1 cellular context compared by ENCODE assay signal in the genomic region with DNA sequence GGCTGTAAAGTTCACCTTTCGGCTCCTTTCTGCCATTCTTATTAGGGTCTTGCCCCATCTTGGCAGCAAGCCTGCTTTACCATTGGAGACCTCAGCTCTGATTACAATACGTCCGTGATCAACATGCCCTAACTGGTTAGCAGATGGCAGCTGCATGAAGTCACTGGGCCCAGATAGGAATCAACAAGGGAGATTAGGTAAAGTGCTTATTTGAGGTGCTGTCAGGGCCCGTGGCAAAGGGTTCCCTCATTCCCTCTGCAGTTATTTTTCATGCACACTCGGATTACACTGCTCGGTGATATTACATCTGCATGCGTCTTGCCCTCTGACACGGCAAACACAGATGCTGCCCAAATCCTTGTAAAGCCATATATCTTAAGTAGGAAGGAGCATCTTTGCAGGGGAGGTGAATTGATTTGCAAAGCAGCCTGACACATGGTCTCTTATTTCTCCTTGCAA.
TF ChIP-seq lines count a peak whose summit lies in the region.

No MANE protein-coding gene starts in this region.

TF ChIP-seq in HEK293, 187 proteins besides CTCF, POLR2A, EP300 and RAD21 (continued from another document and continues in another):
- TF ChIP-seq ZNF837 (tag by site-specific recombination; IDR thresholded peaks at IDR 0.05), result no peak
- peak; percentile 45; the same call in 1 of the 2 replicates for TF ChIP-seq ZNF2 (tag by site-specific recombination; IDR thresholded peaks at IDR 0.05)
- no peak for TF ChIP-seq BCL11B (tag by site-specific recombination; IDR thresholded peaks at IDR 0.05; ENCODE audit: low read depth)
- no peak for TF ChIP-seq ZNF473 (tag by site-specific recombination; IDR thresholded peaks at IDR 0.05)
- no peak for TF ChIP-seq HOXD13 (CRISPR knock-in tag; IDR thresholded peaks at IDR 0.05; ENCODE audit: borderline replicate concordance)
- TF ChIP-seq ZNF10 (tag by site-specific recombination; IDR thresholded peaks at IDR 0.05), result peak; percentile 77
- TF ChIP-seq GFI1B (tag by site-specific recombination; IDR thresholded peaks at IDR 0.05), result no peak
- no peak for TF ChIP-seq ZNF610 (tag by site-specific recombination; IDR thresholded peaks at IDR 0.05; ENCODE audit: borderline replicate concordance)
- no peak for TF ChIP-seq KLF1 (tag by site-specific recombination; IDR thresholded peaks at IDR 0.05)
- no peak for TF ChIP-seq ZNF514 (tag by site-specific recombination; IDR thresholded peaks at IDR 0.05)
- no peak for TF ChIP-seq ZNF391 (tag by site-specific recombination; IDR thresholded peaks at IDR 0.05; ENCODE audit: borderline replicate concordance, low read depth)
- no peak for TF ChIP-seq ZNF157 (tag by site-specific recombination; IDR thresholded peaks at IDR 0.05)
- no peak for TF ChIP-seq ZFP37 (tag by site-specific recombination; IDR thresholded peaks at IDR 0.05)
- no peak for TF ChIP-seq ZFHX2 (tag by site-specific recombination; conservative IDR thresholded peaks at IDR 0.05)
- TF ChIP-seq, protein P1, sequence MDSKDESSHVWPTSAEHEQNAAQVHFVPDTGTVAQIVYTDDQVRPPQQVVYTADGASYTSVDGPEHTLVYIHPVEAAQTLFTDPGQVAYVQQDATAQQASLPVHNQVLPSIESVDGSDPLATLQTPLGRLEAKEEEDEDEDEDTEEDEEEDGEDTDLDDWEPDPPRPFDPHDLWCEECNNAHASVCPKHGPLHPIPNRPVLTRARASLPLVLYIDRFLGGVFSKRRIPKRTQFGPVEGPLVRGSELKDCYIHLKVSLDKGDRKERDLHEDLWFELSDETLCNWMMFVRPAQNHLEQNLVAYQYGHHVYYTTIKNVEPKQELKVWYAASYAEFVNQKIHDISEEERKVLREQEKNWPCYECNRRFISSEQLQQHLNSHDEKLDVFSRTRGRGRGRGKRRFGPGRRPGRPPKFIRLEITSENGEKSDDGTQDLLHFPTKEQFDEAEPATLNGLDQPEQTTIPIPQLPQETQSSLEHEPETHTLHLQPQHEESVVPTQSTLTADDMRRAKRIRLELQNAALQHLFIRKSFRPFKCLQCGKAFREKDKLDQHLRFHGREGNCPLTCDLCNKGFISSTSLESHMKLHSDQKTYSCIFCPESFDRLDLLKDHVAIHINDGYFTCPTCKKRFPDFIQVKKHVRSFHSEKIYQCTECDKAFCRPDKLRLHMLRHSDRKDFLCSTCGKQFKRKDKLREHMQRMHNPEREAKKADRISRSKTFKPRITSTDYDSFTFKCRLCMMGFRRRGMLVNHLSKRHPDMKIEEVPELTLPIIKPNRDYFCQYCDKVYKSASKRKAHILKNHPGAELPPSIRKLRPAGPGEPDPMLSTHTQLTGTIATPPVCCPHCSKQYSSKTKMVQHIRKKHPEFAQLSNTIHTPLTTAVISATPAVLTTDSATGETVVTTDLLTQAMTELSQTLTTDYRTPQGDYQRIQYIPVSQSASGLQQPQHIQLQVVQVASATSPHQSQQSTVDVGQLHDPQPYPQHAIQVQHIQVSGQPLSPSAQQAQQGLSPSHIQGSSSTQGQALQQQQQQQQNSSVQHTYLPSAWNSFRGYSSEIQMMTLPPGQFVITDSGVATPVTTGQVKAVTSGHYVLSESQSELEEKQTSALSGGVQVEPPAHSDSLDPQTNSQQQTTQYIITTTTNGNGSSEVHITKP (tag by site-specific recombination; IDR thresholded peaks at IDR 0.05), result peak; percentile 43
- TF ChIP-seq ZNF645 (tag by site-specific recombination; IDR thresholded peaks at IDR 0.05), result no peak
- TF ChIP-seq ZNF311 (tag by site-specific recombination; IDR thresholded peaks at IDR 0.05; ENCODE audit: borderline replicate concordance), result no peak
- no peak for TF ChIP-seq ZNF426 (tag by site-specific recombination; IDR thresholded peaks at IDR 0.05)
- 0 out of 2 replicates have a peak, but pooled peaks have one; percentile 59 for TF ChIP-seq ZNF18 (tag by site-specific recombination; IDR thresholded peaks at IDR 0.05)
- no peak for TF ChIP-seq ZNF510 (tag by site-specific recombination; IDR thresholded peaks at IDR 0.05; ENCODE audit: insufficient replicate concordance)
- TF ChIP-seq ZNF341 (tag by site-specific recombination; IDR thresholded peaks at IDR 0.05; ENCODE audit: low read depth), result peak; percentile 73
- TF ChIP-seq, protein P2, sequence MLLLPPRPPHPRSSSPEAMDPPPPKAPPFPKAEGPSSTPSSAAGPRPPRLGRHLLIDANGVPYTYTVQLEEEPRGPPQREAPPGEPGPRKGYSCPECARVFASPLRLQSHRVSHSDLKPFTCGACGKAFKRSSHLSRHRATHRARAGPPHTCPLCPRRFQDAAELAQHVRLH (tag by site-specific recombination; IDR thresholded peaks at IDR 0.05), result peak; percentile 75; the same call in 1 of the 2 replicates
- 0 out of 2 replicates have a peak, but pooled peaks have one; percentile 31 for TF ChIP-seq ZBTB8A (tag by site-specific recombination; IDR thresholded peaks at IDR 0.05)
- TF ChIP-seq ZNF280C (tag by site-specific recombination; IDR thresholded peaks at IDR 0.05), result no peak
- 0 out of 2 replicates have a peak, but pooled peaks have one; percentile 25 for TF ChIP-seq KLF8 (tag by site-specific recombination; IDR thresholded peaks at IDR 0.05)
- TF ChIP-seq ZNF629 (tag by site-specific recombination; IDR thresholded peaks at IDR 0.05), result peak; percentile 85
- no peak for TF ChIP-seq HOXA7 (CRISPR knock-in tag; IDR thresholded peaks at IDR 0.05; ENCODE audit: borderline replicate concordance)
- TF ChIP-seq ZBTB44 (tag by site-specific recombination; IDR thresholded peaks at IDR 0.05), result peak; percentile 92
- TF ChIP-seq TRIM28 (IDR thresholded peaks at IDR 0.05; ENCODE audit: borderline replicate concordance, low read length), result peak; percentile 33; the same call in 1 of the 2 replicates
- TF ChIP-seq HOXC10 (CRISPR knock-in tag; IDR thresholded peaks at IDR 0.05), result no peak
- no peak for TF ChIP-seq ZNF211 (tag by site-specific recombination; IDR thresholded peaks at IDR 0.05; ENCODE audit: low read depth)
- TF ChIP-seq ZNF37A (tag by site-specific recombination; IDR thresholded peaks at IDR 0.05), result no peak
- TF ChIP-seq, protein P3, sequence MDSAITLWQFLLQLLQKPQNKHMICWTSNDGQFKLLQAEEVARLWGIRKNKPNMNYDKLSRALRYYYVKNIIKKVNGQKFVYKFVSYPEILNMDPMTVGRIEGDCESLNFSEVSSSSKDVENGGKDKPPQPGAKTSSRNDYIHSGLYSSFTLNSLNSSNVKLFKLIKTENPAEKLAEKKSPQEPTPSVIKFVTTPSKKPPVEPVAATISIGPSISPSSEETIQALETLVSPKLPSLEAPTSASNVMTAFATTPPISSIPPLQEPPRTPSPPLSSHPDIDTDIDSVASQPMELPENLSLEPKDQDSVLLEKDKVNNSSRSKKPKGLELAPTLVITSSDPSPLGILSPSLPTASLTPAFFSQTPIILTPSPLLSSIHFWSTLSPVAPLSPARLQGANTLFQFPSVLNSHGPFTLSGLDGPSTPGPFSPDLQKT (IDR thresholded peaks at IDR 0.05; ENCODE audit: borderline replicate concordance, low read depth, low read length), result no peak
- peak; percentile 52; the same call in 1 of the 2 replicates for TF ChIP-seq KLF10 (tag by site-specific recombination; IDR thresholded peaks at IDR 0.05)
- TF ChIP-seq, protein P4, sequence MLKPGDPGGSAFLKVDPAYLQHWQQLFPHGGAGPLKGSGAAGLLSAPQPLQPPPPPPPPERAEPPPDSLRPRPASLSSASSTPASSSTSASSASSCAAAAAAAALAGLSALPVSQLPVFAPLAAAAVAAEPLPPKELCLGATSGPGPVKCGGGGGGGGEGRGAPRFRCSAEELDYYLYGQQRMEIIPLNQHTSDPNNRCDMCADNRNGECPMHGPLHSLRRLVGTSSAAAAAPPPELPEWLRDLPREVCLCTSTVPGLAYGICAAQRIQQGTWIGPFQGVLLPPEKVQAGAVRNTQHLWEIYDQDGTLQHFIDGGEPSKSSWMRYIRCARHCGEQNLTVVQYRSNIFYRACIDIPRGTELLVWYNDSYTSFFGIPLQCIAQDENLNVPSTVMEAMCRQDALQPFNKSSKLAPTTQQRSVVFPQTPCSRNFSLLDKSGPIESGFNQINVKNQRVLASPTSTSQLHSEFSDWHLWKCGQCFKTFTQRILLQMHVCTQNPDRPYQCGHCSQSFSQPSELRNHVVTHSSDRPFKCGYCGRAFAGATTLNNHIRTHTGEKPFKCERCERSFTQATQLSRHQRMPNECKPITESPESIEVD (tag by site-specific recombination; IDR thresholded peaks at IDR 0.05), result peak; percentile 84
- no peak for TF ChIP-seq ZNF433 (tag by site-specific recombination; IDR thresholded peaks at IDR 0.05; ENCODE audit: low read depth)
- TF ChIP-seq ZNF600 (tag by site-specific recombination; IDR thresholded peaks at IDR 0.05), result 0 out of 2 replicates have a peak, but pooled peaks have one; percentile 41
- TF ChIP-seq ZIC2 (tag by site-specific recombination; IDR thresholded peaks at IDR 0.05), result no peak
- TF ChIP-seq TSHZ1 (tag by site-specific recombination; IDR thresholded peaks at IDR 0.05; ENCODE audit: borderline replicate concordance), result peak; percentile 86; the same call in 1 of the 2 replicates
- peak; percentile 81 for TF ChIP-seq SCRT2 (tag by site-specific recombination; IDR thresholded peaks at IDR 0.05)
- TF ChIP-seq ZNF366 (tag by site-specific recombination; conservative IDR thresholded peaks at IDR 0.05), result peak; percentile 90
- TF ChIP-seq FEZF1 (tag by site-specific recombination; IDR thresholded peaks at IDR 0.05), result peak; percentile 89
